2 cellular contexts compared by ENCODE assay signal in genomic region chr12:122868471-122869177, GRCh38.
TF ChIP-seq lines count a peak whose summit lies in the region.

No MANE protein-coding gene starts in this region.

TF ChIP-seq in liver, 16 proteins besides CTCF, POLR2A, EP300 and RAD21:
- no peak for TF ChIP-seq JUND (IDR thresholded peaks at IDR 0.05)
- TF ChIP-seq ATF3 (IDR thresholded peaks at IDR 0.05): no peak
- TF ChIP-seq TAF1 (conservative IDR thresholded peaks at IDR 0.05): no peak
- TF ChIP-seq REST (IDR thresholded peaks at IDR 0.05): no peak
- TF ChIP-seq NR2F2 (IDR thresholded peaks at IDR 0.05): no peak
- no peak for TF ChIP-seq GABPA (IDR thresholded peaks at IDR 0.05 in 1 of 2, conservative IDR thresholded peaks at IDR 0.05 in 1 of 2)
- no peak for TF ChIP-seq FOXA2 (IDR thresholded peaks at IDR 0.05)

TF ChIP-seq in HepG2, 621 proteins besides CTCF, POLR2A, EP300 and RAD21:
- TF ChIP-seq ZNF563 (CRISPR knock-in tag; IDR thresholded peaks at IDR 0.05) (no peak), ZKSCAN1 (IDR thresholded peaks at IDR 0.05; ENCODE audit: low read length) (no peak), DPF2 (CRISPR knock-in tag; IDR thresholded peaks at IDR 0.05; ENCODE audit: borderline replicate concordance, low read depth) (no peak), ZNF784 (CRISPR knock-in tag; IDR thresholded peaks at IDR 0.05; ENCODE audit: borderline replicate concordance) (no peak), MIER2 (CRISPR knock-in tag; IDR thresholded peaks at IDR 0.05) (no peak), ZNF446 (CRISPR knock-in tag; IDR thresholded peaks at IDR 0.05) (no peak), ZNF24 (IDR thresholded peaks at IDR 0.05) (no peak), MYPOP (CRISPR knock-in tag; IDR thresholded peaks at IDR 0.05) (no peak), ZFP36L1 (CRISPR knock-in tag; IDR thresholded peaks at IDR 0.05) (no peak), MTF1 (CRISPR knock-in tag; IDR thresholded peaks at IDR 0.05) (no peak), E2F2 (CRISPR knock-in tag; IDR thresholded peaks at IDR 0.05; ENCODE audit: borderline replicate concordance) (no peak), ARID2 (CRISPR knock-in tag; IDR thresholded peaks at IDR 0.05; ENCODE audit: borderline replicate concordance) (no peak), ZNF382 (CRISPR knock-in tag; IDR thresholded peaks at IDR 0.05; ENCODE audit: borderline replicate concordance) (no peak), ZSCAN5A (CRISPR knock-in tag; IDR thresholded peaks at IDR 0.05; ENCODE audit: borderline replicate concordance) (no peak), ZXDC (CRISPR knock-in tag; IDR thresholded peaks at IDR 0.05) (no peak)
